ENCODE assay signal across 25 cellular contexts in genomic region chr2:232353096-232353495, GRCh38. TPM values are rescaled to one million over a fixed set of nuclear protein-coding genes. Genes with fewer than 3 reads are reported as not detected.
"Had no signal": no experiment of that assay in that cellular context is flagged by ENCODE, and none has a peak within 500 bp of the region (broad histone marks: within the 10 kb centered on the region; RNA-seq: fewer than 3 reads in every experiment).

No MANE protein-coding gene starts in this region.

- DNase-seq: activated B cell treated with CpG ODN at 0.5 μM for 24 hours; activated CD4-positive, alpha-beta memory T cell treated with anti-CD3 and anti-CD28 coated beads, Interleukin-2, amount 10 ng/mL, durations not matched to agents 7 days and 5 days; activated CD4-positive, alpha-beta T cell treated with anti-CD3 and anti-CD28 coated beads for 36 hours; activated CD4-positive, alpha-beta T cell treated with anti-CD3 and anti-CD28 coated beads, Interleukin-2, amount 50 U/mL, for 1 hour; activated gamma-delta T cell; activated naive CD8-positive, alpha-beta T cell treated with anti-CD3 and anti-CD28 coated beads, Interleukin-2, amount 50 U/mL, for 24 hours; activated T-cell treated with anti-CD3 and anti-CD28 coated beads for 4 hours; amniotic stem cell; Karpas-422; MM.1S; NCI-H1105; NCI-H1436; NCI-H187; NCI-H2081; NCI-H446; NCI-H524; Peyer's patch; SIG-M5; T-helper 17 cell; T-helper 9 cell had no signal

- H3K4me3 Mint-ChIP-seq: activated B cell treated with CpG ODN at 0.5 μM for 24 hours; activated CD4-positive, alpha-beta memory T cell treated with anti-CD3 and anti-CD28 coated beads, Interleukin-2, amount 10 ng/mL, durations not matched to agents 7 days and 5 days; activated CD4-positive, alpha-beta T cell treated with anti-CD3 and anti-CD28 coated beads for 36 hours; activated naive CD8-positive, alpha-beta T cell treated with anti-CD3 and anti-CD28 coated beads, Interleukin-2, amount 50 U/mL, for 24 hours; brain; central memory CD8-positive, alpha-beta T cell; T-helper 17 cell had no signal

- H3K27me3 Mint-ChIP-seq: brain had no signal

- ATAC-seq: activated CD4-positive, alpha-beta T cell treated with anti-CD3 and anti-CD28 coated beads for 36 hours; activated naive CD8-positive, alpha-beta T cell treated with anti-CD3 and anti-CD28 coated beads, Interleukin-2, amount 50 U/mL, for 24 hours; K562; T-helper 17 cell had no signal

- H3K27ac Mint-ChIP-seq: activated B cell treated with CpG ODN at 0.5 μM for 24 hours; activated CD4-positive, alpha-beta memory T cell treated with anti-CD3 and anti-CD28 coated beads, Interleukin-2, amount 10 ng/mL, durations not matched to agents 7 days and 5 days; activated CD4-positive, alpha-beta T cell treated with anti-CD3 and anti-CD28 coated beads for 36 hours; activated naive CD4-positive, alpha-beta T cell treated with anti-CD3 and anti-CD28 coated beads, Interleukin-2, amount 50 U/mL, for 72 hours; activated naive CD8-positive, alpha-beta T cell treated with anti-CD3 and anti-CD28 coated beads, Interleukin-2, amount 50 U/mL, for 24 hours; brain; T-helper 17 cell had no signal

- H3K4me1 Mint-ChIP-seq: activated B cell treated with CpG ODN at 0.5 μM for 24 hours; activated naive CD8-positive, alpha-beta T cell treated with anti-CD3 and anti-CD28 coated beads, Interleukin-2, amount 50 U/mL, for 24 hours; brain; central memory CD8-positive, alpha-beta T cell had no signal

- H3K9me3 Mint-ChIP-seq: activated CD4-positive, alpha-beta memory T cell treated with anti-CD3 and anti-CD28 coated beads, Interleukin-2, amount 10 ng/mL, durations not matched to agents 7 days and 5 days; activated naive CD4-positive, alpha-beta T cell treated with anti-CD3 and anti-CD28 coated beads, Interleukin-2, amount 50 U/mL, for 72 hours; activated naive CD8-positive, alpha-beta T cell treated with anti-CD3 and anti-CD28 coated beads, Interleukin-2, amount 50 U/mL, for 24 hours; central memory CD8-positive, alpha-beta T cell had no signal

- H3K36me3 Mint-ChIP-seq: brain had no signal

RNA-seq across cellular contexts. Expression of gene ALPP, which starts 25.5 kb away (rescaled TPM):
- total RNA-seq: activated CD4-positive, alpha-beta memory T cell treated with anti-CD3 and anti-CD28 coated beads, Interleukin-2, amount 10 ng/mL, durations not matched to agents 7 days and 5 days; activated CD4-positive, alpha-beta T cell treated with anti-CD3 and anti-CD28 coated beads for 36 hours; activated CD8-positive, alpha-beta memory T cell treated with anti-CD3 and anti-CD28 coated beads for 36 hours; K562; Peyer's patch had no signal

RNA-seq across cellular contexts. Expression of gene ALPG, which starts 53.5 kb away (rescaled TPM):
- total RNA-seq: activated B cell treated with CpG ODN at 0.5 μM for 24 hours; activated CD4-positive, alpha-beta memory T cell treated with anti-CD3 and anti-CD28 coated beads, Interleukin-2, amount 10 ng/mL, durations not matched to agents 7 days and 5 days; activated CD4-positive, alpha-beta T cell treated with anti-CD3 and anti-CD28 coated beads for 36 hours; activated CD8-positive, alpha-beta memory T cell treated with anti-CD3 and anti-CD28 coated beads for 36 hours; activated naive CD4-positive, alpha-beta T cell treated with anti-CD3 and anti-CD28 coated beads, Interleukin-2, amount 50 U/mL, for 72 hours; K562; Peyer's patch; T-helper 17 cell had no signal
